1 cellular context compared by ENCODE assay signal in genomic region chr7:157265051-157265450, GRCh38.
TF ChIP-seq lines count a peak whose summit lies in the region.

No MANE protein-coding gene starts in this region.

TF ChIP-seq in GM23338, 12 proteins besides CTCF, POLR2A, EP300 and RAD21 (continued from another document):
- TF ChIP-seq REST (IDR thresholded peaks at IDR 0.05; ENCODE audit: unreplicated experiment) (no peak), NANOG (IDR thresholded peaks at IDR 0.05; ENCODE audit: borderline replicate concordance) (no peak), EZH2 (IDR thresholded peaks at IDR 0.05; ENCODE audit: low read depth, unreplicated experiment) (no peak), ETS1 (IDR thresholded peaks at IDR 0.05) (no peak), POLR2AphosphoS5 (IDR thresholded peaks at IDR 0.05; ENCODE audit: low read depth) (no peak), JUNB (IDR thresholded peaks at IDR 0.05; ENCODE audit: unreplicated experiment) (no peak), ZNF114 (CRISPR knock-in tag; IDR thresholded peaks at IDR 0.05) (no peak), CREB1 (CRISPR knock-in tag; IDR thresholded peaks at IDR 0.05; ENCODE audit: low read depth) (no peak)
